In genomic region chr11:18588297-18589252, GRCh38 we compare ENCODE assay signal across 1 cellular context.
TF ChIP-seq lines count a peak whose summit lies in the region.

Gene UEVLD (minus strand): TSS chr11:18588734. CDS start chr11:18588654, 80 bp downstream.

TF ChIP-seq in GM12878, 131 proteins besides CTCF, POLR2A, EP300 and RAD21 (continued from another document):
- TF ChIP-seq, protein P1, sequence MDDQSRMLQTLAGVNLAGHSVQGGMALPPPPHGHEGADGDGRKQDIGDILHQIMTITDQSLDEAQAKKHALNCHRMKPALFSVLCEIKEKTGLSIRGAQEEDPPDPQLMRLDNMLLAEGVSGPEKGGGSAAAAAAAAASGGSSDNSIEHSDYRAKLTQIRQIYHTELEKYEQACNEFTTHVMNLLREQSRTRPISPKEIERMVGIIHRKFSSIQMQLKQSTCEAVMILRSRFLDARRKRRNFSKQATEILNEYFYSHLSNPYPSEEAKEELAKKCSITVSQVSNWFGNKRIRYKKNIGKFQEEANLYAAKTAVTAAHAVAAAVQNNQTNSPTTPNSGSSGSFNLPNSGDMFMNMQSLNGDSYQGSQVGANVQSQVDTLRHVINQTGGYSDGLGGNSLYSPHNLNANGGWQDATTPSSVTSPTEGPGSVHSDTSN (IDR thresholded peaks at IDR 0.05; ENCODE audit: insufficient replicate concordance, low read depth, low read length), result no peak
- TF ChIP-seq BCL11A (IDR thresholded peaks at IDR 0.05; ENCODE audit: low read depth, low read length) (no peak), NR2C2 (IDR thresholded peaks at IDR 0.05; ENCODE audit: borderline replicate concordance, control insufficient read depth, insufficient read length, low read depth) (no peak), TAF1 (IDR thresholded peaks at IDR 0.05; ENCODE audit: borderline replicate concordance, low read depth, low read length) (peak; percentile 46; the same call in 1 of the 2 replicates), MLLT1 (IDR thresholded peaks at IDR 0.05) (no peak; the same call in 1 of the 2 replicates), CHD4 (IDR thresholded peaks at IDR 0.05) (no peak), CHD1 (IDR thresholded peaks at IDR 0.05; ENCODE audit: low read depth, low read length) (no peak), RFX5 (IDR thresholded peaks at IDR 0.05; ENCODE audit: low read depth, low read length) (no peak), ESRRA (IDR thresholded peaks at IDR 0.05; ENCODE audit: low read length) (no peak), GATAD2B (conservative IDR thresholded peaks at IDR 0.05; ENCODE audit: low read depth) (peak; percentile 70), BCLAF1 (IDR thresholded peaks at IDR 0.05) (no peak), MYB (IDR thresholded peaks at IDR 0.05; ENCODE audit: borderline replicate concordance, low read depth, low read length) (no peak), SMC3 (IDR thresholded peaks at IDR 0.05; ENCODE audit: borderline replicate concordance, low read length) (0 out of 2 replicates have a peak, but pooled peaks have one; percentile 10), JUNB (IDR thresholded peaks at IDR 0.05) (no peak), LARP7 (IDR thresholded peaks at IDR 0.05) (peak; percentile 71), POU2F2 (IDR thresholded peaks at IDR 0.05; ENCODE audit: borderline replicate concordance, low read depth, low read length) (peak; percentile 40; the same call in 1 of the 3 replicates), FOS (IDR thresholded peaks at IDR 0.05; ENCODE audit: borderline replicate concordance, extremely low read depth, insufficient read length) (no peak), SMAD5 (IDR thresholded peaks at IDR 0.05; ENCODE audit: low read depth) (peak; percentile 34; the same call in 1 of the 2 replicates), HDAC2 (IDR thresholded peaks at IDR 0.05) (no peak), IRF4 (IDR thresholded peaks at IDR 0.05; ENCODE audit: low read depth, low read length) (no peak), MYC (IDR thresholded peaks at IDR 0.05; ENCODE audit: insufficient read depth, insufficient read length, insufficient replicate concordance, low read length, severe bottlenecking) (no peak), KLF5 (IDR thresholded peaks at IDR 0.05; ENCODE audit: partially characterized antibody) (no peak), EGR1 (IDR thresholded peaks at IDR 0.05; ENCODE audit: borderline replicate concordance in 1 of 2, low read depth in 2 of 2, low read length in 2 of 2) (0 out of 3 replicates have a peak, but pooled peaks of 1 of the 2 experiments have one; percentile 41)
- TF ChIP-seq, protein P2, sequence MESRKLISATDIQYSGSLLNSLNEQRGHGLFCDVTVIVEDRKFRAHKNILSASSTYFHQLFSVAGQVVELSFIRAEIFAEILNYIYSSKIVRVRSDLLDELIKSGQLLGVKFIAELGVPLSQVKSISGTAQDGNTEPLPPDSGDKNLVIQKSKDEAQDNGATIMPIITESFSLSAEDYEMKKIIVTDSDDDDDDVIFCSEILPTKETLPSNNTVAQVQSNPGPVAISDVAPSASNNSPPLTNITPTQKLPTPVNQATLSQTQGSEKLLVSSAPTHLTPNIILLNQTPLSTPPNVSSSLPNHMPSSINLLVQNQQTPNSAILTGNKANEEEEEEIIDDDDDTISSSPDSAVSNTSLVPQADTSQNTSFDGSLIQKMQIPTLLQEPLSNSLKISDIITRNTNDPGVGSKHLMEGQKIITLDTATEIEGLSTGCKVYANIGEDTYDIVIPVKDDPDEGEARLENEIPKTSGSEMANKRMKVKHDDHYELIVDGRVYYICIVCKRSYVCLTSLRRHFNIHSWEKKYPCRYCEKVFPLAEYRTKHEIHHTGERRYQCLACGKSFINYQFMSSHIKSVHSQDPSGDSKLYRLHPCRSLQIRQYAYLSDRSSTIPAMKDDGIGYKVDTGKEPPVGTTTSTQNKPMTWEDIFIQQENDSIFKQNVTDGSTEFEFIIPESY (IDR thresholded peaks at IDR 0.05), result no peak
